Comparison of ENCODE assay signal across 8 cellular contexts in the genomic region with DNA sequence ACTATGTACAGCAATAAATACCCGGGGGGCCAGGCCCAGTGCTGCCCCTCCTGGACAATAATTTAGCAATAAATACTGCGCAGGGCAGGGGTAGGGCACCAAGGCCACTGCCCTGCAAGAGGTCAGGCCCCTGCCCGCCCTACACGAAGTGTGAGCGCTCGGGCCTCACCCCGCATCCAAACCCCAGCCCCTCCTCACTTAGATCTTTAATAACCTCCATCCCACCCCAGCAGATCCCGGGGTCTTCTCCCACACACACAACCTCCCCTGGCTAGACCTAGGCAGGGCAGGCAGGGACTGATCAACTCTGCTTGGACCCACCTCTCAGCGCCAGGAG. TPM values are rescaled to one million over a fixed set of nuclear protein-coding genes. Genes with fewer than 3 reads are reported as not detected.
DNase-seq lines count a peak whose midpoint lies in the region; ATAC-seq, FAIRE-seq and TF ChIP-seq lines count a peak whose summit lies in the region.
"Not testable (repeated sequence)": the region's sequence is repeated elsewhere in the genome, so short reads cannot be mapped to it uniquely, and the experiment has no call there.

No MANE protein-coding gene starts in this region.

- H3K27ac ChIP-seq in HUES6 (ENCODE audit: low read depth, low read length), result not testable (repeated sequence)
- H3K27ac ChIP-seq in pancreas (peak overlapping the region in 2 of 4 donors; percentile 54 to 55), upper lobe of left lung (peak overlapping the region; percentile 49 to 87 (median 78))

- H3K4me1 Mint-ChIP-seq in activated B cell treated with CpG ODN at 0.5 μM for 24 hours, result peaks cover 26% of the 10 kb centered on the region
- H3K4me1 Mint-ChIP-seq in central memory CD8-positive, alpha-beta T cell, result peaks cover 19% of the 10 kb centered on the region

- H3K36me3 Mint-ChIP-seq in activated B cell treated with CpG ODN at 0.5 μM for 24 hours (ENCODE audit: low read depth), result peaks cover 53% of the 10 kb centered on the region
- H3K36me3 Mint-ChIP-seq in central memory CD8-positive, alpha-beta T cell (ENCODE audit: insufficient read depth), result peaks cover 25% of the 10 kb centered on the region

- CTCF ChIA-PET in activated B cell treated with CpG ODN at 0.5 μM for 24 hours (lab: Charles Lee), result not testable (repeated sequence)

- ATAC-seq in GM18868 (IDR thresholded peaks at IDR 0.05; ENCODE audit: unreplicated experiment) (peak; percentile 14), HG02759 (IDR thresholded peaks at IDR 0.05; ENCODE audit: unreplicated experiment) (peak; percentile 13), activated B cell treated with CpG ODN at 0.5 μM for 24 hours (ENCODE audit: low read depth) (peak; percentile 22), pancreas (peak; percentile 10 to 42 (median 36)), upper lobe of left lung (ENCODE audit: low FRiP score in 2 of 2) (peak; percentile 2 to 10)
- ATAC-seq in central memory CD8-positive, alpha-beta T cell (replicated peaks; ENCODE audit: extremely low read depth, poor library complexity, severe bottlenecking), result peak; percentile 22

- peaks cover 12% of the 10 kb centered on the region for H3K4me1 ChIP-seq in HUES6 (ENCODE audit: control insufficient read depth, insufficient read depth, low read length)
- H3K4me1 ChIP-seq in pancreas, result peaks cover 5 to 22% (median 9%) of the 10 kb centered on the region in 3 donors
- H3K4me1 ChIP-seq in upper lobe of left lung, result peaks cover 22 to 70% (median 37%) of the 10 kb centered on the region in 4 donors

- not testable (repeated sequence) for H3K9me3 Mint-ChIP-seq in activated B cell treated with CpG ODN at 0.5 μM for 24 hours; central memory CD8-positive, alpha-beta T cell

- peak overlapping the region; percentile 76 for H3K27ac Mint-ChIP-seq in activated B cell treated with CpG ODN at 0.5 μM for 24 hours
- peak overlapping the region; percentile 74 for H3K27ac Mint-ChIP-seq in central memory CD8-positive, alpha-beta T cell (ENCODE audit: low read depth)

- POLR2A ChIA-PET in activated B cell treated with CpG ODN at 0.5 μM for 24 hours (lab: Charles Lee), result interaction anchor here (1.3 to 3.0 kb wide), 2 partner anchors 9 to 148 kb away, joined by 4 to 28 read pairs; a partner anchor contains a TSS

- WGBS in pancreas, 2 donors, result 20 to 23% methylated on average over 9 of the region's 9 CpGs
- WGBS in upper lobe of left lung, 2 donors, result 27 to 35% methylated on average over 3 to 9 of the region's 9 CpGs

- H3K4me3 ChIP-seq in HUES6 (ENCODE audit: low read depth, low read length), result peak overlapping the region; percentile 64
- peak overlapping the region; percentile 82 for H3K4me3 ChIP-seq in iPS-18c (ENCODE audit: insufficient read depth, low read depth, low read length)
- H3K4me3 ChIP-seq in pancreas, result peak overlapping the region in 3 of 4 donors; percentile 89 to 95 (median 93)
- H3K4me3 ChIP-seq in upper lobe of left lung, result peak overlapping the region in 3 of 4 donors; percentile 95 to 98 (median 96)

- not testable (repeated sequence) for H3K27me3 ChIP-seq in HUES6 (ENCODE audit: control insufficient read depth, insufficient read depth, low read length); pancreas; upper lobe of left lung

- intact Hi-C loops in activated B cell treated with CpG ODN at 0.5 μM for 24 hours (cut with micrococcal nuclease), result loop anchor here (1.0 to 2.0 kb wide), 3 partner anchors 8 to 58 kb away; a partner anchor contains a TSS
- intact Hi-C loops in pancreas (cut with DNase I), result not testable (repeated sequence)

- not testable (repeated sequence) for TF ChIP-seq EP300 in upper lobe of left lung (IDR thresholded peaks at IDR 0.05)

- FAIRE-seq in pancreas (lab: Jason Lieb, UNC), result not testable (repeated sequence)

- not testable (repeated sequence) for DNase-seq in activated B cell treated with CpG ODN at 0.5 μM for 24 hours; central memory CD8-positive, alpha-beta T cell (ENCODE audit: low spot score in 2 of 2); upper lobe of left lung
- peak in 1 of 6 donors; percentile 50 for DNase-seq in pancreas

- not testable (repeated sequence) for H3K9ac ChIP-seq in HUES6 (ENCODE audit: low read length)

- H3K36me3 ChIP-seq in HUES6 (ENCODE audit: control insufficient read depth, insufficient read depth, low read length), result peaks cover 58% of the 10 kb centered on the region
- H3K36me3 ChIP-seq in pancreas, result peaks cover 0 to 24% (median 11%) of the 10 kb centered on the region in 3 donors
- H3K36me3 ChIP-seq in upper lobe of left lung, result peaks cover 17 to 64% (median 49%) of the 10 kb centered on the region in 4 donors

- peak overlapping the region; percentile 88 for H3K4me3 Mint-ChIP-seq in activated B cell treated with CpG ODN at 0.5 μM for 24 hours
- peak overlapping the region; percentile 88 for H3K4me3 Mint-ChIP-seq in central memory CD8-positive, alpha-beta T cell

- not testable (repeated sequence) for H3K9me3 ChIP-seq in HUES6 (ENCODE audit: control insufficient read depth, insufficient read depth, low read depth, low read length); iPS-18c (ENCODE audit: control insufficient read depth, insufficient read depth, low read length); pancreas; upper lobe of left lung

- not testable (repeated sequence) for TF ChIP-seq CTCF in activated B cell treated with CpG ODN at 0.5 μM for 24 hours (IDR thresholded peaks at IDR 0.05); pancreas (IDR thresholded peaks at IDR 0.05); upper lobe of left lung (IDR thresholded peaks at IDR 0.05)

- not testable (repeated sequence) for TF ChIP-seq POLR2A in upper lobe of left lung (IDR thresholded peaks at IDR 0.05)

- not testable (repeated sequence) for H3K27me3 Mint-ChIP-seq in activated B cell treated with CpG ODN at 0.5 μM for 24 hours; central memory CD8-positive, alpha-beta T cell

RNA-seq across cellular contexts. Expression of a gene that starts 0.3 kb away (rescaled TPM):
- total RNA-seq in activated B cell treated with CpG ODN at 0.5 μM for 24 hours, result 57.6 and 66.4 TPM in 2 replicates
- 10 to 100 TPM in 5 of 6 donors, 1 to 10 TPM in 1; 9.6 to 18.1 (median 12.0) TPM for total RNA-seq in pancreas
- polyA plus RNA-seq in pancreas, result 10 to 100 TPM; 33.8 to 40.2 TPM
- 10 to 100 TPM; 35.7 to 87.0 (median 39.7) TPM for total RNA-seq in upper lobe of left lung

RNA-seq across cellular contexts. Expression of a gene that starts 7.1 kb away (rescaled TPM):
- 40.3 and 44.1 TPM in 2 replicates for total RNA-seq in activated B cell treated with CpG ODN at 0.5 μM for 24 hours
- total RNA-seq in pancreas, result 10 to 100 TPM in 5 of 6 donors, 1 to 10 TPM in 1; 9.0 to 20.7 (median 15.0) TPM
- 10 to 100 TPM; 22.3 to 35.3 TPM for polyA plus RNA-seq in pancreas
- total RNA-seq in upper lobe of left lung, result 10 to 100 TPM; 29.1 to 63.1 (median 52.2) TPM

RNA-seq across cellular contexts. Expression of a gene that starts 9.2 kb away (rescaled TPM):
- total RNA-seq in activated B cell treated with CpG ODN at 0.5 μM for 24 hours (27.9 and 30.7 TPM in 2 replicates), pancreas (10 to 100 TPM in 1 of 6 donors, 1 to 10 TPM in 5; 6.4 to 11.1 (median 8.0) TPM), upper lobe of left lung (10 to 100 TPM; 23.0 to 46.4 (median 28.8) TPM)
- 1 to 10 TPM; 6.9 to 8.2 TPM for polyA plus RNA-seq in pancreas

RNA-seq across cellular contexts. Expression of a gene that starts 16.3 kb away (rescaled TPM):
- total RNA-seq in activated B cell treated with CpG ODN at 0.5 μM for 24 hours (0.24 and 0.27 TPM in 2 replicates), pancreas (under 1 TPM in 4 of 6 donors, not detected in 2; 0.19 to 0.62 (median 0.34) TPM), upper lobe of left lung (1 to 10 TPM in 1 of 6 donors, under 1 TPM in 2, not detected in 3; 0.37 to 1.8 (median 0.94) TPM)
- under 1 TPM; 0.34 to 0.45 TPM for polyA plus RNA-seq in pancreas

RNA-seq across cellular contexts. Expression of a gene that starts 18.8 kb away (rescaled TPM):
- total RNA-seq in activated B cell treated with CpG ODN at 0.5 μM for 24 hours, result 28.5 and 37.2 TPM in 2 replicates
- 100 to 1,000 TPM in 1 of 6 donors, 10 to 100 TPM in 5; 30.6 to 158 (median 52.3) TPM for total RNA-seq in pancreas
- polyA plus RNA-seq in pancreas, result 10 to 100 TPM; 25.4 to 36.9 TPM
- 10 to 100 TPM in 4 of 6 donors, 1 to 10 TPM in 2; 8.4 to 42.4 (median 14.6) TPM for total RNA-seq in upper lobe of left lung
